Comparison of ENCODE assay signal across 10 cellular contexts in the genomic region with DNA sequence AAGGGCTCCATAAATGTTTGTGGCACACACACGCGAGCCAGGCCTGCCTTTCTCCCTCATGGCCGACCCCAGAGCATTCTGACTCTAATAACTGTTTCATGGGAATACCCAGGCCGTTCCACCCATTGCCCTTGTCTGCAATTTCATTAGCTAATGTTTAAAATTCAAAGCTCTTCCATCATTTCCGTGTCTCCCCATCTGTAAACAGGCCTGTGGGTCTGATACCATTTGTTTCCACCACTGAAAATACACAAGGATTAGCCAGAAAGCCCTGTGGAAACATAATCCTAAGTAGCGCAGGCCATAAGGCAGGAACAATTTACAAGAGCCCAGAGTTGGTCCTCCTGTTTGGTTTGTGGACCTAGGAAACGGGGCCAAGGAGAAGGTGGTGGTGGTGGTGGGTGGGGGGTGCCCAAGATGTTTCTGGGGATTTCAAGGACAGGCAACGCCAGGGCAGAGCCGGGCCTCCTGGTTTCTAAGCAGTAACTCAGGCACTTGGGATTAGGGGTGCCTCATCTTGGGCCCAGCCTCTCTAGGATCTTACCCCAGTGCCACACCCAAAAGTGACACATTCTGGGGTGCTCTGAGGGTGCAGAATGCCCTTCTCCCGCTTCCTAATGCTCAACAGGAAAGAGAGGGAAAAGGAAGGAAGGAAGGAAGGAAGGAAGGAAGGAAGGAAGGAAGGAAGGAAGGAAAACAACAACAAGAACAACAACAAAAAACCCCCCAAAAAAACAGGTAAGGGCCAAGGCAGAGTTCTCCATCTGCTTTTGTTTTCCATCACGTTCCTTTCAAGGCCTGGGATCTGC.
DNase-seq lines count a peak whose midpoint lies in the region; ATAC-seq and TF ChIP-seq lines count a peak whose summit lies in the region.
"Had no signal": no experiment of that assay in that cellular context is flagged by ENCODE, and none has a peak within 500 bp of the region (broad histone marks: within the 10 kb centered on the region; RNA-seq: fewer than 3 reads in every experiment).

No MANE protein-coding gene starts in this region.

- H3K9ac ChIP-seq in parathyroid adenoma, result no peak overlapping the region

- H3K4me3 ChIP-seq in CD4-positive, CD25-positive, alpha-beta regulatory T cell (ENCODE audit: low read depth, low read length), result no peak overlapping the region
- H3K4me3 ChIP-seq in esophagus squamous epithelium (no peak overlapping the region), parathyroid adenoma (ENCODE audit: low read depth, low read length) (no peak overlapping the region)

- no peaks in the 10 kb centered on the region for H3K27me3 ChIP-seq in CD4-positive, CD25-positive, alpha-beta regulatory T cell (ENCODE audit: control insufficient read depth, insufficient read depth, low read length)
- H3K27me3 ChIP-seq in esophagus squamous epithelium, result no peaks in the 10 kb centered on the region
- H3K27me3 ChIP-seq in parathyroid adenoma (ENCODE audit: control insufficient read depth, insufficient read depth, low read length), result no peaks in the 10 kb centered on the region

- DNase-seq in CD4-positive, CD25-positive, alpha-beta regulatory T cell, result no peak
- DNase-seq in NCI-H69 (lab: John Stamatoyannopoulos, UW) (peak; percentile 23), esophagus squamous epithelium (lab: John Stamatoyannopoulos, UW) (no peak), GF-D8 (lab: John Stamatoyannopoulos, UW) (no peak)
- DNase-seq in stimulated activated CD4-positive, alpha-beta T cell treated with anti-CD3 and anti-CD28 coated beads, Interleukin-2, amount 100 ng/mL, for 24 hours, result no peak
- DNase-seq: activated CD4-positive, CD25-positive, alpha-beta regulatory T cell had no signal

- H3K79me2 ChIP-seq in parathyroid adenoma, result peaks cover 3% of the 10 kb centered on the region

- WGBS in esophagus squamous epithelium, 2 donors, result 40 to 69% methylated on average over 8 of the region's 11 CpGs

- H3K36me3 ChIP-seq in CD4-positive, CD25-positive, alpha-beta regulatory T cell (ENCODE audit: control insufficient read depth, insufficient read depth, low read length), result no peaks in the 10 kb centered on the region
- peaks cover 0 to 6% (median 0%) of the 10 kb centered on the region in 3 donors for H3K36me3 ChIP-seq in esophagus squamous epithelium
- H3K36me3 ChIP-seq in parathyroid adenoma (ENCODE audit: control insufficient read depth, insufficient read depth, low read length), result no peaks in the 10 kb centered on the region

- H3K27me3 Mint-ChIP-seq in CD4-positive, CD25-positive, alpha-beta regulatory T cell, result no peaks in the 10 kb centered on the region

- TF ChIP-seq POLR2A in esophagus squamous epithelium (IDR thresholded peaks at IDR 0.05), result no peak

- no peak for ATAC-seq in CD4-positive, CD25-positive, alpha-beta regulatory T cell (ENCODE audit: low read depth in 2 of 2)
- ATAC-seq in HG02678 (IDR thresholded peaks at IDR 0.05; ENCODE audit: unreplicated experiment) (no peak), GM18517 (IDR thresholded peaks at IDR 0.05; ENCODE audit: unreplicated experiment) (no peak)

- H2AFZ ChIP-seq in parathyroid adenoma, result no peak overlapping the region

- H3K27ac ChIP-seq in CD4-positive, CD25-positive, alpha-beta regulatory T cell (ENCODE audit: insufficient read depth, low read length, poor library complexity, severe bottlenecking), result no peak overlapping the region
- H3K27ac ChIP-seq in esophagus squamous epithelium, result peak overlapping the region; percentile 60 to 87 (median 84)
- H3K27ac ChIP-seq in parathyroid adenoma, result peak overlapping the region; percentile 15
- H3K27ac ChIP-seq: C4-2B had no signal

- intact Hi-C loops in esophagus squamous epithelium (cut with DNase I), result no loop called here

- H3K9me3 ChIP-seq in CD4-positive, CD25-positive, alpha-beta regulatory T cell (ENCODE audit: control insufficient read depth in 2 of 2, low read length in 2 of 2), result no peaks in the 10 kb centered on the region
- H3K9me3 ChIP-seq in esophagus squamous epithelium (no peaks in the 10 kb centered on the region), parathyroid adenoma (ENCODE audit: control insufficient read depth, low read length) (no peaks in the 10 kb centered on the region)

- no peak overlapping the region for H3K4me3 Mint-ChIP-seq in CD4-positive, CD25-positive, alpha-beta regulatory T cell

- TF ChIP-seq CTCF in esophagus squamous epithelium (IDR thresholded peaks at IDR 0.05), result no peak
- TF ChIP-seq CTCF in parathyroid adenoma (IDR thresholded peaks at IDR 0.05), result no peak

- H3K4me1 ChIP-seq in CD4-positive, CD25-positive, alpha-beta regulatory T cell (ENCODE audit: control insufficient read depth, insufficient read depth, low read length, poor library complexity, severe bottlenecking), result peaks cover 1% of the 10 kb centered on the region
- H3K4me1 ChIP-seq in esophagus squamous epithelium, result peaks cover 58 to 100% (median 93%) of the 10 kb centered on the region in 3 donors
- H3K4me1 ChIP-seq in parathyroid adenoma, result peaks cover 25% of the 10 kb centered on the region

- H3K9me3 Mint-ChIP-seq in CD4-positive, CD25-positive, alpha-beta regulatory T cell, result no peaks in the 10 kb centered on the region

- H3K36me3 Mint-ChIP-seq in CD4-positive, CD25-positive, alpha-beta regulatory T cell, result peaks cover 4% of the 10 kb centered on the region

- H3K4me1 Mint-ChIP-seq in CD4-positive, CD25-positive, alpha-beta regulatory T cell, result peaks cover 0 to 75% (median 22%) of the 10 kb centered on the region in 4 donors

- H3K27ac Mint-ChIP-seq in CD4-positive, CD25-positive, alpha-beta regulatory T cell, result peak overlapping the region in 2 of 3 donors; percentile 82 to 90

- no peak overlapping the region for H3K4me2 ChIP-seq in parathyroid adenoma (ENCODE audit: low read length)
